1 cellular context compared by ENCODE assay signal in the genomic region with DNA sequence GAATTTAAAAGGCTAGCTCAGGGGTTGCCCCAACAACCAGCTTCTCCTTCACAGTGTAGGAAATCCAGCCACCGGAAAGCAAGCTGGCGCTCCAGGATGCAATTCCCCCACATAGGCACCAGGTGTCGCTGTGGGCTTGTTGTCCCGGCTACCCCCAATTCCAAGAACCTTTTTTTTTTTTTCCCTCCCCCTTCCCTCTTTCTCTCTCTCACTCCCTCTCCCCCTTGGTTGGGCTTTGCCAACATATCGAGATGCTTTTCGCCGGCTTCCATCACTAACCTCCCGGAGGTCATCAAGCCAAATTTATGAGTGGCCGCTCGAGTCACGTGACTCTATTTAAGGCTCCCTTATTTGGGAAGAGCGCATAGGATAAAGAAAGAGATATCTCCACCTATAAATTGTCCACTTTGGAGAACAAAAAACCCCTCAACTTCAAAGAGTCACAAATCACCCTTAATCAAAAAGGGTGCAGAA.
A peak's percentile ranks its signal among the peaks of the same experiment; 100 is the strongest.
TF ChIP-seq lines count a peak whose summit lies in the region.

A gene (plus strand): TSS at position 424 of the 474 bp plus-strand sequence. CDS start 73 bp downstream, outside the sequence.

TF ChIP-seq in HepG2, 621 proteins besides CTCF, POLR2A, EP300 and RAD21 (continued from another document):
- TF ChIP-seq, protein P1, sequence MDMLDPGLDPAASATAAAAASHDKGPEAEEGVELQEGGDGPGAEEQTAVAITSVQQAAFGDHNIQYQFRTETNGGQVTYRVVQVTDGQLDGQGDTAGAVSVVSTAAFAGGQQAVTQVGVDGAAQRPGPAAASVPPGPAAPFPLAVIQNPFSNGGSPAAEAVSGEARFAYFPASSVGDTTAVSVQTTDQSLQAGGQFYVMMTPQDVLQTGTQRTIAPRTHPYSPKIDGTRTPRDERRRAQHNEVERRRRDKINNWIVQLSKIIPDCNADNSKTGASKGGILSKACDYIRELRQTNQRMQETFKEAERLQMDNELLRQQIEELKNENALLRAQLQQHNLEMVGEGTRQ (IDR thresholded peaks at IDR 0.05; ENCODE audit: low read depth, low read length) = peak; percentile 42; the same call in 1 of the 2 replicates
- TF ChIP-seq, protein P1 (CRISPR knock-in tag; IDR thresholded peaks at IDR 0.05; ENCODE audit: borderline replicate concordance) = peak; percentile 52; the same call in 1 of the 2 replicates
- TF ChIP-seq HNRNPK (IDR thresholded peaks at IDR 0.05; ENCODE audit: low read depth, low read length, poor library complexity, severe bottlenecking) (peak; percentile 83), BHLHE40 (IDR thresholded peaks at IDR 0.05; ENCODE audit: low read length) (peak; percentile 53), ZNF709 (CRISPR knock-in tag; IDR thresholded peaks at IDR 0.05) (no peak), LCORL (IDR thresholded peaks at IDR 0.05) (0 out of 2 replicates have a peak, but pooled peaks have one; percentile 29), LCORL (CRISPR knock-in tag; IDR thresholded peaks at IDR 0.05) (no peak), RAD51 (IDR thresholded peaks at IDR 0.05; ENCODE audit: borderline replicate concordance) (peak; percentile 88), ZNF652 (CRISPR knock-in tag; IDR thresholded peaks at IDR 0.05; ENCODE audit: borderline replicate concordance, low read depth) (peak; percentile 78; the same call in 1 of the 2 replicates), YY1 (IDR thresholded peaks at IDR 0.05; ENCODE audit: insufficient read depth, insufficient replicate concordance, low read depth, low read length) (peak; percentile 38)
